Comparison of ENCODE assay signal across 8 cellular contexts in the genomic region with DNA sequence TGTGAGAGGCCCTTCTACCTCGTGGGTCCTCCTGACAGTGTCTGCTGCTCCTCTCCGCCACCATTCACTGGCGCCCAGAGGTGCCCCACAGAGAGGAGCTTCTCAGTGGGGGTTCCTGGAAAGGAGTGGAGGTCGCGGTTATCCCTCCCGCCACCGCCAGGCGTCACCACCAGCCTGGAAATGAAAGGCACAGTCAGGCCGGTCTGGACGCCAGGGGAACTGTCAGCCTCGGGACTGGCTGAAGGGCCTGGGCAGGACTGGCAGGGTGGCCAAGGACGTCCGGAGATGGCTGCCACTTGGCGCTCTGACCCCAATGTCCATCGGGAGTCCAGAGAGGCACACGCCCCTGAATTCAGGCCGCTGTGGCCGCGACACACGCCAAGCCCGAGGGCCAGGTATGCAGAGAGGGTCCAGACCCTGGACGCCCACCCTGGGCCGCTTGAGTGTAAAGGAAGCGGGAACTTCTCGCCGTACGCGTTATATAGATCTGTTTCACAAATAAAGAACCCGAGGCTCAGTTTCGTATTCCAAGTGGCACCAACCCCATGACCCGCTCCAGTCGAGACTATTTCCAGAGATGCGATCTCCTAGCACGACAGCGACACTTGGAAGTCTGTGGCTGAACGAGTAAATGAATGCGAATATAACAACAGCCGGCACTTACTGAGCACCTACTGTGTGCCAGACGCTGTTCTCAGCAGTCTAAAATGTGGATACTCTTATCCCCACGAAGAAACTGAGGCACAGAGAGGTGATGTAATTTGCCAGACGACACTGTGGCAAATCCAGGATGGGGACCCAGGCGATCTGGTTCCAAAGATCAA. TPM values are rescaled to one million over a fixed set of nuclear protein-coding genes. Genes with fewer than 3 reads are reported as not detected.
DNase-seq lines count a peak whose midpoint lies in the region; ATAC-seq and TF ChIP-seq lines count a peak whose summit lies in the region.

No MANE protein-coding gene starts in this region.

- CTCF ChIA-PET in Calu3 (lab: Charles Lee): interaction anchor here (0.6 to 1.6 kb wide), 13 partner anchors 11 to 430 kb away, joined by 3 to 18 read pairs (median 5); a partner anchor contains a TSS
- CTCF ChIA-PET in activated CD4-positive, alpha-beta memory T cell treated with anti-CD3 and anti-CD28 coated beads for 36 hours (lab: Charles Lee): interaction anchor here (0.6 to 16.8 kb wide), 22 partner anchors 9 to 506 kb away, joined by 3 to 564 read pairs (median 4); a partner anchor contains a TSS

- H3K27ac Mint-ChIP-seq in Calu3 (ENCODE audit: unreplicated experiment): no peak overlapping the region
- H3K27ac Mint-ChIP-seq in activated CD4-positive, alpha-beta memory T cell treated with anti-CD3 and anti-CD28 coated beads for 36 hours: no peak overlapping the region

- no peaks in the 10 kb centered on the region for H3K27me3 ChIP-seq in lung (ENCODE audit: control insufficient read depth, insufficient read depth)

- H3K36me3 ChIP-seq in lung (ENCODE audit: control insufficient read depth in 2 of 2, insufficient read depth in 2 of 2, low read length in 2 of 2): no peaks in the 10 kb centered on the region

- no peaks in the 10 kb centered on the region for H3K9me3 Mint-ChIP-seq in Calu3 (ENCODE audit: low read depth, unreplicated experiment)
- H3K9me3 Mint-ChIP-seq in activated CD4-positive, alpha-beta memory T cell treated with anti-CD3 and anti-CD28 coated beads for 36 hours: no peaks in the 10 kb centered on the region

- POLR2A ChIA-PET in activated CD4-positive, alpha-beta memory T cell treated with anti-CD3 and anti-CD28 coated beads for 36 hours (lab: Charles Lee): interaction anchor here (1.0 kb wide), 1 partner anchor 129 kb away, joined by 3 read pairs; no protein-coding TSS in a partner anchor

- H3K4me1 ChIP-seq in lung (ENCODE audit: control insufficient read depth in 2 of 2, insufficient read depth in 2 of 2, low read length in 2 of 2): no peaks in the 10 kb centered on the region

- peaks cover 18% of the 10 kb centered on the region for H3K36me3 Mint-ChIP-seq in Calu3 (ENCODE audit: insufficient read depth, unreplicated experiment)
- no peaks in the 10 kb centered on the region for H3K36me3 Mint-ChIP-seq in activated CD4-positive, alpha-beta memory T cell treated with anti-CD3 and anti-CD28 coated beads for 36 hours

- 11 to 15% methylated on average over 42 of the region's 42 CpGs for WGBS in lung, 2 donors

- peak overlapping the region; percentile 41 for H3K4me3 ChIP-seq in lung

- no peaks in the 10 kb centered on the region for H3K9me3 ChIP-seq in lung (ENCODE audit: control insufficient read depth in 2 of 2, insufficient read depth in 1 of 2, low read length in 1 of 2)

- DNase-seq in Calu3 (peak; percentile 98), NCI-H748 (lab: John Stamatoyannopoulos, UW; ENCODE audit: unreplicated experiment) (peak; percentile 79), ecto neural progenitor cell (ENCODE audit: low spot score) (peak; percentile 97), lung (ENCODE audit: low spot score) (peak; percentile 91)
- DNase-seq in activated CD4-positive, alpha-beta memory T cell treated with anti-CD3 and anti-CD28 coated beads for 36 hours: peak; percentile 90
- DNase-seq in stimulated activated CD4-positive, alpha-beta T cell treated with anti-CD3 and anti-CD28 coated beads, Interleukin-4, amount 100 ng/mL, for 48 hours (ENCODE audit: low read depth in 2 of 2): peak; percentile 78 to 88

- BruUV-seq in Calu3 (replicated peaks; lab: Mats Ljungman, UMichigan): no TSS peak

- H3K27ac ChIP-seq in lung (ENCODE audit: low read depth in 1 of 2, low read length in 1 of 2): peak overlapping the region; percentile 85 to 86

- intact Hi-C loops in Calu3 (cut with micrococcal nuclease; ENCODE audit: unreplicated experiment): loop anchor here (1.0 to 5.0 kb wide), 4 partner anchors 127 to 429 kb away; a partner anchor contains a TSS
- intact Hi-C loops in activated CD4-positive, alpha-beta memory T cell treated with anti-CD3 and anti-CD28 coated beads for 36 hours (cut with micrococcal nuclease): loop anchor here (2.0 to 5.0 kb wide), 2 partner anchors 284 to 429 kb away; no protein-coding TSS in a partner anchor

- H3K4me3 Mint-ChIP-seq in Calu3 (ENCODE audit: low read depth, unreplicated experiment): peak overlapping the region; percentile 68
- peak overlapping the region; percentile 67 for H3K4me3 Mint-ChIP-seq in activated CD4-positive, alpha-beta memory T cell treated with anti-CD3 and anti-CD28 coated beads for 36 hours

- peak; percentile 42 for ATAC-seq in HG02798 (IDR thresholded peaks at IDR 0.05; ENCODE audit: poor library complexity, unreplicated experiment)
- peak; percentile 64 for ATAC-seq in lung (ENCODE audit: insufficient read depth, low FRiP score)
- no peak for ATAC-seq in GM21723 (IDR thresholded peaks at IDR 0.05; ENCODE audit: unreplicated experiment)

- peak; percentile 98 for TF ChIP-seq CTCF in Calu3 (IDR thresholded peaks at IDR 0.05; ENCODE audit: unreplicated experiment)
- peak; percentile 98 for TF ChIP-seq CTCF in lung (IDR thresholded peaks at IDR 0.05; ENCODE audit: control extremely low read depth, extremely low read depth)

- peaks cover 64% of the 10 kb centered on the region for H3K27me3 Mint-ChIP-seq in Calu3 (ENCODE audit: unreplicated experiment)
- peaks cover 14% of the 10 kb centered on the region for H3K27me3 Mint-ChIP-seq in activated CD4-positive, alpha-beta memory T cell treated with anti-CD3 and anti-CD28 coated beads for 36 hours

- peaks cover 14% of the 10 kb centered on the region for H3K4me1 Mint-ChIP-seq in Calu3 (ENCODE audit: low read depth, unreplicated experiment)
- H3K4me1 Mint-ChIP-seq in activated CD4-positive, alpha-beta memory T cell treated with anti-CD3 and anti-CD28 coated beads for 36 hours (ENCODE audit: low read depth): peaks cover 16% of the 10 kb centered on the region

RNA-seq across cellular contexts. Expression of a gene that starts 7.6 kb away (rescaled TPM):
- total RNA-seq in Calu3 (2022) (not detected in 2 replicates), lung (1 to 10 TPM; 1.7 to 3.1 TPM)
- under 1 TPM in 1 of 2 experiments, not detected in 1; 0.10 TPM for total RNA-seq in activated CD4-positive, alpha-beta memory T cell treated with anti-CD3 and anti-CD28 coated beads for 36 hours
- polyA plus RNA-seq in lung: 1 to 10 TPM; 1.1 to 2.3 TPM
